Comparison of ENCODE assay signal across 8 cellular contexts in the genomic region with DNA sequence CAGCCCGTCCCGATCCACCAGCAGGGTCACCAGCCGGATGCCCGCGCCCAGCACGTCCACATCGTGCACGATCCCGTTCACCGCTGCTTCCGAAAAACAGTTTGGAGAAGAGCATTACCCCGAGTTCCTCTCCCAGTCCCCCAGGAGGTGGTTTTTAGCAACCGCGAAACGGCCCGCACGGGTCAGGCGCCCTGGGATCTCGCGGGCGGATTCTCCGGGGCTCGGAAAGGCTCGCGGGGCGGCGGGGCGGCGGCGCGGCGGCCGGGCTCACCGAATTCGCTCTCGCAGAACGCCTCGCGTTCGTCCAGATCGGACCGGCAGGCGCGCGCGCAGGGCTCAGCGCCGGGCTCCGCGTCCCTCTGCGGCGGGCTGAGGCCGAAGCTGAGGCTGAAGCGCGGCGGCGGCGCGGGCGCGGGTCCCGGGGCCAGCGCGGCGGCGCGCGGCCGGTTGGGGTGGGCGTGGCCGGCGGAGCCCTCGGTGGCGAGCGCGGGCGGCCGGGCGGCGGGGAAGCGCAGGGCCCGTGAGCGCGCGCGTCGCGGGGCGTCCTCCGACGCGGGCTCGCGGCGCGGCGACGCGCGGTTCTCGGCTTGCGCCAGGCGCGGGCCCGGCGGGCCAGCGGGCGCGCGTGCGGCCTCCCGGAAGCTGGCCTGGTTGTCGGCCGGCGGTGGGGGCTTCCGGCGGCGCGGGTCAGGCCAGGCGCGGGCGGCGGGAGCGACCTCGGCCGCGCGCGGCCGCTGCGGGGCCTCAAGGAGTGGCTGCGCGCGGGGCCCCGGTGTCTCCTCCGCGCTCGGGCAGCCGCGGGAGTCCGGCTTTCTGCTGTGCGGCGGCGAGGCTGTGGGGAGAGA. TPM values are rescaled to one million over a fixed set of nuclear protein-coding genes. Genes with fewer than 3 reads are reported as not detected.
A peak's percentile ranks its signal among the peaks of the same experiment; 100 is the strongest.
DNase-seq lines count a peak whose midpoint lies in the region; ATAC-seq and TF ChIP-seq lines count a peak whose summit lies in the region.

No MANE protein-coding gene starts in this region.

- peak; percentile 73 for TF ChIP-seq POLR2A in GM18951 (IDR thresholded peaks at IDR 0.05; ENCODE audit: extremely low read depth, insufficient read depth, insufficient read length)
- TF ChIP-seq POLR2A in lower leg skin (IDR thresholded peaks at IDR 0.05), result no peak

- H3K4me3 ChIP-seq in AG10803 (ENCODE audit: low read length) (peak overlapping the region; percentile 82), lower leg skin (ENCODE audit: low read depth, poor library complexity, severe bottlenecking) (peak overlapping the region; percentile 81)

- TF ChIP-seq CTCF in AG10803 (conservative IDR thresholded peaks at IDR 0.05; ENCODE audit: low read length) (peak; percentile 23), lower leg skin (IDR thresholded peaks at IDR 0.05) (no peak)

- in situ Hi-C loops in GM18951 (cut with MboI; ENCODE audit: low sequenced_read_pairs, unreplicated experiment), result no loop called here

- WGBS in lower leg skin, 2 donors, result 0 to 1% methylated on average over 74 to 89 of the region's 144 CpGs

- peak; percentile 74 for ATAC-seq in HG03139 (IDR thresholded peaks at IDR 0.05; ENCODE audit: unreplicated experiment)

- DNase-seq in AG10803 (ENCODE audit: low read depth) (peak; percentile 85), NCI-H446 treated with DMSO at 0.1 percent for 48 hours (lab: John Stamatoyannopoulos, UW) (peak; percentile 72), dermis microvascular lymphatic vessel endothelial cell (ENCODE audit: low read depth in 2 of 2) (peak; percentile 66 to 88), lower leg skin (ENCODE audit: low spot score in 2 of 2) (peak; percentile 58 to 95)
- DNase-seq in activated CD4-positive, alpha-beta T cell treated with anti-CD3 and anti-CD28 coated beads, Interleukin-2, amount 50 U/mL, for 1 hour, result peak; percentile 60
- peak; percentile 67 for DNase-seq in stimulated activated CD4-positive, alpha-beta T cell treated with anti-CD3 and anti-CD28 coated beads, Interleukin-4, amount 100 ng/mL, for 24 hours

- intact Hi-C loops in lower leg skin (cut with DNase I; ENCODE audit: low total_unique reads), result no loop called here

RNA-seq across cellular contexts. Expression of gene C17orf58, which starts 2.9 kb away (rescaled TPM):
- total RNA-seq in dermis microvascular lymphatic vessel endothelial cell (23.7 and 32.1 TPM in 2 replicates), lower leg skin (1 to 10 TPM; 4.8 to 9.8 (median 6.8) TPM)

RNA-seq across cellular contexts. Expression of gene KPNA2, which starts 42.2 kb away (rescaled TPM):
- total RNA-seq in dermis microvascular lymphatic vessel endothelial cell (89.0 and 103 TPM in 2 replicates), lower leg skin (10 to 100 TPM; 10.6 to 29.7 (median 16.4) TPM)

Comparison
In these comparisons a context has a peak if more than half of its experiments do, and no peak if none do; other contexts are left out.
1. Peak in every context shown above with its lines: DNase-seq, ATAC-seq and H3K4me3 ChIP-seq.